In genomic region chr7:131076032-131076431, GRCh38 we compare ENCODE assay signal across 13 cellular contexts.
A peak's percentile ranks its signal among the peaks of the same experiment; 100 is the strongest.
DNase-seq lines count a peak whose midpoint lies in the region; ATAC-seq, FAIRE-seq and TF ChIP-seq lines count a peak whose summit lies in the region.
"Had no signal": no experiment of that assay in that cellular context is flagged by ENCODE, and none has a peak within 500 bp of the region (broad histone marks: within the 10 kb centered on the region; RNA-seq: fewer than 3 reads in every experiment).

No MANE protein-coding gene starts in this region.

- peaks cover 1 to 18% of the 10 kb centered on the region in 2 experiments; a peak in 3 of 5 replicates for H3K36me3 ChIP-seq in HepG2 (replicated peaks in 1 of 2; ENCODE audit: control insufficient read depth in 1 of 2, insufficient read depth in 2 of 2, low read length in 2 of 2)

- DNase-seq in stimulated activated naive CD8-positive, alpha-beta T cell treated with anti-CD3 and anti-CD28 coated beads, Interleukin-15, Interleukin-2, amounts not matched to agents 100 U/mL and 50 U/mL, for 24 hours, result no peak
- DNase-seq in stimulated activated naive CD8-positive, alpha-beta T cell treated with anti-CD3 and anti-CD28 coated beads, Interleukin-15, amount 100 ng/mL, for 72 hours, result no peak
- DNase-seq in amniotic stem cell (lab: John Stamatoyannopoulos, UW) (peak; percentile 41), HepG2 (ENCODE audit: low spot score) (no peak), NCI-H2081 treated with DMSO at 0.1 percent for 48 hours (lab: John Stamatoyannopoulos, UW) (no peak), left colon (no peak)
- DNase-seq: left ventricle myocardium inferior, right cardiac atrium had no signal

- no peak for FAIRE-seq in HepG2 (lab: Jason Lieb, UNC)
- FAIRE-seq: endothelial cell of umbilical vein had no signal

- POLR2A ChIA-PET in HepG2 (lab: Yijun Ruan, JAX), result no interaction called here

- no peak overlapping the region for H3K27ac Mint-ChIP-seq in stimulated activated naive CD8-positive, alpha-beta T cell treated with anti-CD3 and anti-CD28 coated beads, Interleukin-15, amount 100 ng/mL, for 72 hours

- TF ChIP-seq EP300 in HepG2 (IDR thresholded peaks at IDR 0.05; ENCODE audit: low read depth in 2 of 2, low read length in 2 of 2) (no peak), HepG2 (CRISPR knock-in tag; IDR thresholded peaks at IDR 0.05; ENCODE audit: borderline replicate concordance) (no peak)

- peaks cover 99% of the 10 kb centered on the region for H3K4me1 ChIP-seq in HepG2 (ENCODE audit: insufficient read depth, low read length)

- H3K9me3 ChIP-seq in HepG2 (ENCODE audit: low read length), result no peaks in the 10 kb centered on the region
- H3K9me3 ChIP-seq: left ventricle myocardium inferior had no signal

- no peaks in the 10 kb centered on the region; the same call in 1 of the 2 replicates for H4K20me1 ChIP-seq in HepG2 (ENCODE audit: insufficient read depth, low read length)

- no peak for TF ChIP-seq CTCF in HepG2 (CRISPR knock-in tag; IDR thresholded peaks at IDR 0.05)

- H3K79me2 ChIP-seq in HepG2 (ENCODE audit: insufficient read depth, low read length), result peaks cover 73% of the 10 kb centered on the region

- H3K9ac ChIP-seq in HepG2 (ENCODE audit: insufficient read depth, low read depth, low read length), result no peak overlapping the region; the same call in 1 of the 2 replicates

- peak; percentile 55 for ATAC-seq in stimulated activated naive CD8-positive, alpha-beta T cell treated with anti-CD3 and anti-CD28 coated beads, Interleukin-15, Interleukin-2, amounts not matched to agents 100 U/mL and 50 U/mL, for 24 hours
- ATAC-seq in stimulated activated naive CD8-positive, alpha-beta T cell treated with anti-CD3 and anti-CD28 coated beads, Interleukin-15, amount 100 ng/mL, for 72 hours, result no peak
- no peak for ATAC-seq in HepG2
- ATAC-seq in HG02642 (IDR thresholded peaks at IDR 0.05; ENCODE audit: poor library complexity, unreplicated experiment), result no peak
- no peak for ATAC-seq in HG02678 (IDR thresholded peaks at IDR 0.05; ENCODE audit: unreplicated experiment)
- ATAC-seq in left colon, result no peak

- no peak overlapping the region for H3K4me3 Mint-ChIP-seq in stimulated activated naive CD8-positive, alpha-beta T cell treated with anti-CD3 and anti-CD28 coated beads, Interleukin-15, amount 100 ng/mL, for 72 hours

- H3K4me1 Mint-ChIP-seq in stimulated activated naive CD8-positive, alpha-beta T cell treated with anti-CD3 and anti-CD28 coated beads, Interleukin-15, amount 100 ng/mL, for 72 hours, result peaks cover 51% of the 10 kb centered on the region

- TF ChIP-seq RAD21 in HepG2 (CRISPR knock-in tag; IDR thresholded peaks at IDR 0.05), result no peak

- H3K4me2 ChIP-seq in HepG2 (ENCODE audit: low read depth, low read length), result peak overlapping the region; percentile 27; the same call in 1 of the 2 replicates

- H3K27me3 ChIP-seq in HepG2 (ENCODE audit: control insufficient read depth in 1 of 2, insufficient read depth in 2 of 2, low read length in 2 of 2), result no peaks in the 10 kb centered on the region

- H3K27ac ChIP-seq in HepG2 (ENCODE audit: extremely low read length, insufficient read depth, low read length), result peak overlapping the region; percentile 43
- H3K27ac ChIP-seq: C4-2B, RWPE1 had no signal

- CTCF ChIA-PET in HepG2 (lab: Yijun Ruan, JAX; ENCODE audit: low intra/inter-chr PET ratio, low total read pairs), result no interaction called here

- no peaks in the 10 kb centered on the region for H3K27me3 Mint-ChIP-seq in stimulated activated naive CD8-positive, alpha-beta T cell treated with anti-CD3 and anti-CD28 coated beads, Interleukin-15, amount 100 ng/mL, for 72 hours

- no peak for TF ChIP-seq POLR2A in HepG2 (IDR thresholded peaks at IDR 0.05; ENCODE audit: insufficient read depth in 1 of 2, low read depth in 2 of 2, low read length in 2 of 2)

- H3K9me3 Mint-ChIP-seq in stimulated activated naive CD8-positive, alpha-beta T cell treated with anti-CD3 and anti-CD28 coated beads, Interleukin-15, amount 100 ng/mL, for 72 hours, result no peaks in the 10 kb centered on the region

- H2AFZ ChIP-seq in HepG2 (ENCODE audit: low read length), result no peak overlapping the region

- 78% methylated on average over 3 of the region's 3 CpGs for WGBS in HepG2 (ENCODE audit: low lambda C conversion rate)

- no peak overlapping the region; a peak in 1 of 6 replicates for H3K4me3 ChIP-seq in HepG2 (replicated peaks in 1 of 3; ENCODE audit: insufficient read depth in 1 of 3, low read depth in 2 of 3, low read length in 3 of 3)
- H3K4me3 ChIP-seq: left ventricle myocardium inferior had no signal

- intact Hi-C loops in HepG2 (cut with micrococcal nuclease; ENCODE audit: unreplicated experiment) (no loop called here), left colon (cut with DNase I, micrococcal nuclease) (loop anchor here in 1 of 2 donors (10.0 kb wide), 1 partner anchor 349 kb away; no protein-coding TSS in a partner anchor)

- in situ Hi-C loops in HepG2 (cut with HindIII; ENCODE audit: extremely low pct_ligation_motif_present, low pct_unique_long_range_greater_than_20kb), result no loop called here

- no TSS peak for BruUV-seq in HepG2 (replicated peaks; lab: Mats Ljungman, UMichigan)

TF ChIP-seq in HepG2, 621 proteins besides CTCF, POLR2A, EP300 and RAD21:
- TF ChIP-seq KDM3A (CRISPR knock-in tag; IDR thresholded peaks at IDR 0.05; ENCODE audit: low read depth), result no peak
- TF ChIP-seq ZNF740 (CRISPR knock-in tag; IDR thresholded peaks at IDR 0.05), result no peak
- no peak for TF ChIP-seq ZSCAN25 (CRISPR knock-in tag; IDR thresholded peaks at IDR 0.05)
- TF ChIP-seq FUBP1 (CRISPR knock-in tag; IDR thresholded peaks at IDR 0.05; ENCODE audit: borderline replicate concordance), result no peak
- no peak for TF ChIP-seq ZNF136 (CRISPR knock-in tag; IDR thresholded peaks at IDR 0.05; ENCODE audit: low read depth)
